Comparison of ENCODE assay signal across 8 cellular contexts in the genomic region with DNA sequence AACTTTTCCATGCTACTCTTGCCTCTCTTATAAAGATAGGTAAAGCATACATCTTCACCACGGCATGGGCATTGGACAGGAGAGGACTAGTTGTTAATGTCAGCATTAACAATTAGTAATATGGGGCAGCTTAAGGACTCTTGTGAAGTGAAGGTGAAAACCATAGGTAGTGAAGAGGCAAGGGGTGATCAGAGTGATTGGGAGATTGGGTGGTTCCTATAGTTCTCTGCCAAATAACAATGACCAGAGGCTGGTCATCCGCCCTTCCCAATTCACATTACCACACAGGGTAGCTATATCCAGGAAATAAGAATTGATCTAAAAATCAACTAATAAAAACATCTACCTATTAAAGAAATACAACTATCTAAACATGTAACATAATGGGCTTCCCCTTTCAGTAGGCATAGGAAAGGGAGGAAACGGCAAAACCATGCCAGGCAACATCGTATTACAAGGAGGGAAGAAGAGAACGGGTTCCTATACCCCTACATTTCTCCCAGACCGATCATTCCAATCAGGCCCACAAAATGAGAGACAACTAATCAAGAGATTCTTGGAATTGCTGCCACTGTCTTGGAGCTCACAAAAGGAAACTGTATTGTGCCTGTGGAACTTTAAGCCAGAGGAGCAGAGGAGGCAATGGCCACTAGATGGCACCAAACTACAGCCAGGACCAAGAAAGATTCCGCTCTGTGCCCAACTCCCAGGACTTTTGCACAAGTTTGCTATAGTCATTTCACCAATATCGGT.
DNase-seq lines count a peak whose midpoint lies in the region; ATAC-seq and TF ChIP-seq lines count a peak whose summit lies in the region.

No MANE protein-coding gene starts in this region.

- peak overlapping the region; percentile 74; the same call in 1 of the 2 replicates for H2AFZ ChIP-seq in OCI-LY3 (ENCODE audit: low read depth, low read length)

- H3K9me3 ChIP-seq in OCI-LY3 (ENCODE audit: insufficient read depth, low read length) = no peaks in the 10 kb centered on the region
- no peaks in the 10 kb centered on the region for H3K9me3 ChIP-seq in esophagus muscularis mucosa

- TF ChIP-seq POLR2A in esophagus muscularis mucosa (IDR thresholded peaks at IDR 0.05; ENCODE audit: low read depth) = no peak

- H3K36me3 Mint-ChIP-seq in Calu3 (ENCODE audit: insufficient read depth, unreplicated experiment) (no peaks in the 10 kb centered on the region), nephron progenitor cell (ENCODE audit: low read depth) (no peaks in the 10 kb centered on the region)
- no peaks in the 10 kb centered on the region for H3K36me3 Mint-ChIP-seq in stimulated activated naive CD8-positive, alpha-beta T cell treated with anti-CD3 and anti-CD28 coated beads, Interleukin-15, Interleukin-2, amounts not matched to agents 100 ng/mL and 50 ng/mL, for 24 hours (ENCODE audit: low read depth)

- H3K27me3 Mint-ChIP-seq in Calu3 (ENCODE audit: unreplicated experiment) (no peaks in the 10 kb centered on the region), nephron progenitor cell (ENCODE audit: low read depth, poor library complexity) (no peaks in the 10 kb centered on the region)
- H3K27me3 Mint-ChIP-seq in stimulated activated naive CD8-positive, alpha-beta T cell treated with anti-CD3 and anti-CD28 coated beads, Interleukin-15, Interleukin-2, amounts not matched to agents 100 ng/mL and 50 ng/mL, for 24 hours = no peaks in the 10 kb centered on the region

- no peaks in the 10 kb centered on the region for H3K79me2 ChIP-seq in OCI-LY3 (ENCODE audit: low read length)

- intact Hi-C loops in Calu3 (cut with micrococcal nuclease; ENCODE audit: unreplicated experiment) = loop anchor here (1.0 kb wide), 1 partner anchor 85 kb away; no protein-coding TSS in a partner anchor
- intact Hi-C loops in esophagus muscularis mucosa (cut with DNase I) = loop anchor here (2.0 to 5.0 kb wide), 2 partner anchors 82 to 121 kb away; no protein-coding TSS in a partner anchor

- no peaks in the 10 kb centered on the region for H4K20me1 ChIP-seq in OCI-LY3 (ENCODE audit: insufficient read depth, low read length)

- H3K27ac ChIP-seq in OCI-LY3 (ENCODE audit: low read length) = no peak overlapping the region
- no peak overlapping the region for H3K27ac ChIP-seq in esophagus muscularis mucosa (replicated peaks in 1 of 4)

- H3K36me3 ChIP-seq in OCI-LY3 (replicated peaks; ENCODE audit: low read depth, low read length) (no peaks in the 10 kb centered on the region), esophagus muscularis mucosa (no peaks in the 10 kb centered on the region)

- CTCF ChIA-PET in Calu3 (lab: Charles Lee) = interaction anchor here (0.5 to 3.0 kb wide), 7 partner anchors 9 to 946 kb away, joined by 3 to 34 read pairs (median 4); no protein-coding TSS in a partner anchor

- ATAC-seq in GM19468 (IDR thresholded peaks at IDR 0.05; ENCODE audit: extremely low read depth, unreplicated experiment) (peak; percentile 83), HG03575 (IDR thresholded peaks at IDR 0.05; ENCODE audit: extremely low read depth, insufficient number of reproducible peaks, low FRiP score, unreplicated experiment) (peak; percentile 72)

- no peaks in the 10 kb centered on the region for H3K4me1 ChIP-seq in OCI-LY3 (ENCODE audit: low read length)
- peaks cover 13 to 25% (median 22%) of the 10 kb centered on the region in 4 donors for H3K4me1 ChIP-seq in esophagus muscularis mucosa

- TF ChIP-seq EP300 in esophagus muscularis mucosa (IDR thresholded peaks at IDR 0.05) = no peak

- no peaks in the 10 kb centered on the region for H3K27me3 ChIP-seq in OCI-LY3 (ENCODE audit: low read depth, low read length)
- H3K27me3 ChIP-seq in esophagus muscularis mucosa = no peaks in the 10 kb centered on the region

- H3K4me3 Mint-ChIP-seq in Calu3 (ENCODE audit: low read depth, unreplicated experiment) = peak overlapping the region; percentile 6
- H3K4me3 Mint-ChIP-seq in nephron progenitor cell = no peak overlapping the region
- H3K4me3 Mint-ChIP-seq in stimulated activated naive CD8-positive, alpha-beta T cell treated with anti-CD3 and anti-CD28 coated beads, Interleukin-15, Interleukin-2, amounts not matched to agents 100 ng/mL and 50 ng/mL, for 24 hours = peak overlapping the region; percentile 63

- no TSS peak for BruUV-seq in Calu3 (replicated peaks; lab: Mats Ljungman, UMichigan)

- peak overlapping the region; percentile 36; the same call in 1 of the 2 replicates for H3K9ac ChIP-seq in OCI-LY3 (ENCODE audit: low read length)

- no peaks in the 10 kb centered on the region for H3K9me3 Mint-ChIP-seq in Calu3 (ENCODE audit: low read depth, unreplicated experiment)
- no peaks in the 10 kb centered on the region for H3K9me3 Mint-ChIP-seq in nephron progenitor cell
- no peaks in the 10 kb centered on the region for H3K9me3 Mint-ChIP-seq in stimulated activated naive CD8-positive, alpha-beta T cell treated with anti-CD3 and anti-CD28 coated beads, Interleukin-15, Interleukin-2, amounts not matched to agents 100 ng/mL and 50 ng/mL, for 24 hours

- H3K27ac Mint-ChIP-seq in Calu3 (ENCODE audit: unreplicated experiment) = no peak overlapping the region
- H3K27ac Mint-ChIP-seq in nephron progenitor cell = peak overlapping the region; percentile 71
- no peak overlapping the region for H3K27ac Mint-ChIP-seq in stimulated activated naive CD8-positive, alpha-beta T cell treated with anti-CD3 and anti-CD28 coated beads, Interleukin-15, Interleukin-2, amounts not matched to agents 100 ng/mL and 50 ng/mL, for 24 hours

- peak; percentile 80 for DNase-seq in Calu3
- peak; percentile 55 for DNase-seq in activated T-cell treated with anti-CD3 and anti-CD28 coated beads for 4 hours
- DNase-seq in esophagus muscularis mucosa (ENCODE audit: extremely low spot score) = no peak
- DNase-seq in nephron progenitor cell = peak; percentile 73

- H3K4me2 ChIP-seq in OCI-LY3 (ENCODE audit: low read length) = peak overlapping the region; percentile 86

- H3K4me1 Mint-ChIP-seq in Calu3 (ENCODE audit: low read depth, unreplicated experiment) (peaks cover 20% of the 10 kb centered on the region), nephron progenitor cell (peaks cover 20% of the 10 kb centered on the region)
- H3K4me1 Mint-ChIP-seq in stimulated activated naive CD8-positive, alpha-beta T cell treated with anti-CD3 and anti-CD28 coated beads, Interleukin-15, Interleukin-2, amounts not matched to agents 100 ng/mL and 50 ng/mL, for 24 hours (ENCODE audit: low read depth) = peaks cover 4% of the 10 kb centered on the region

- peak; percentile 89 for TF ChIP-seq CTCF in Calu3 (IDR thresholded peaks at IDR 0.05; ENCODE audit: unreplicated experiment)
- peak; percentile 84 for TF ChIP-seq CTCF in OCI-LY3 (IDR thresholded peaks at IDR 0.05; ENCODE audit: low read depth, low read length)
- peak; percentile 77 to 98 (median 94) for TF ChIP-seq CTCF in esophagus muscularis mucosa (IDR thresholded peaks at IDR 0.05)
- peak; percentile 93 for TF ChIP-seq CTCF in nephron progenitor cell (IDR thresholded peaks at IDR 0.05)

- 44% methylated on average over 8 of the region's 8 CpGs for WGBS in esophagus muscularis mucosa

- peak overlapping the region; percentile 80 for H3K4me3 ChIP-seq in OCI-LY3 (ENCODE audit: low read length)
- no peak overlapping the region for H3K4me3 ChIP-seq in esophagus muscularis mucosa
